Comparison of ENCODE assay signal across 12 cellular contexts in genomic region chr9:136012651-136013050, GRCh38. TPM values are rescaled to one million over a fixed set of nuclear protein-coding genes. Genes with fewer than 3 reads are reported as not detected.
A peak's percentile ranks its signal among the peaks of the same experiment; 100 is the strongest.
DNase-seq lines count a peak whose midpoint lies in the region; ATAC-seq and TF ChIP-seq lines count a peak whose summit lies in the region.
"Had no signal": no experiment of that assay in that cellular context is flagged by ENCODE, and none has a peak within 500 bp of the region (broad histone marks: within the 10 kb centered on the region; RNA-seq: fewer than 3 reads in every experiment).

No MANE protein-coding gene starts in this region.

- intact Hi-C loops in esophagus squamous epithelium (cut with DNase I): no loop called here
- intact Hi-C loops in mucosa of descending colon (cut with DNase I, micrococcal nuclease): no loop called here
- intact Hi-C loops in upper lobe of right lung (cut with DNase I): no loop called here

- TF ChIP-seq POLR2A in esophagus squamous epithelium (IDR thresholded peaks at IDR 0.05): no peak

- no peaks in the 10 kb centered on the region for H3K9me3 ChIP-seq in SK-N-SH
- no peaks in the 10 kb centered on the region for H3K9me3 ChIP-seq in esophagus squamous epithelium
- H3K9me3 ChIP-seq in mucosa of descending colon: no peaks in the 10 kb centered on the region
- H3K9me3 ChIP-seq in upper lobe of right lung: no peaks in the 10 kb centered on the region

- peaks cover 45% of the 10 kb centered on the region for H4K20me1 ChIP-seq in SK-N-SH (ENCODE audit: insufficient read depth)

- no peak overlapping the region for H3K4me2 ChIP-seq in SK-N-SH

- peaks cover 34% of the 10 kb centered on the region; the same call in 1 of the 2 replicates for H3K79me2 ChIP-seq in SK-N-SH (ENCODE audit: insufficient read depth)

- no peak for TF ChIP-seq CTCF in SK-N-SH (IDR thresholded peaks at IDR 0.05)
- no peak for TF ChIP-seq CTCF in esophagus squamous epithelium (IDR thresholded peaks at IDR 0.05)
- TF ChIP-seq CTCF in mucosa of descending colon (IDR thresholded peaks at IDR 0.05): no peak
- TF ChIP-seq CTCF in upper lobe of right lung (IDR thresholded peaks at IDR 0.05): no peak

- POLR2A ChIA-PET in SK-N-SH (lab: Yijun Ruan, JAX): no interaction called here

- H3K4me1 ChIP-seq in SK-N-SH (ENCODE audit: control insufficient read depth in 1 of 2, insufficient read depth in 2 of 2, low read depth in 1 of 2, low read length in 1 of 2) (peaks cover 9 to 16% of the 10 kb centered on the region in 2 experiments; a peak in 2 of 4 replicates), esophagus squamous epithelium (peaks cover 0 to 72% (median 23%) of the 10 kb centered on the region in 3 donors), mucosa of descending colon (ENCODE audit: low read depth) (peaks cover 3% of the 10 kb centered on the region), upper lobe of right lung (peaks cover 28% of the 10 kb centered on the region)

- no peak for TF ChIP-seq RAD21 in SK-N-SH (IDR thresholded peaks at IDR 0.05; ENCODE audit: low read length)

- peaks cover 3 to 11% of the 10 kb centered on the region in 2 experiments for H3K36me3 ChIP-seq in SK-N-SH (replicated peaks in 1 of 2; ENCODE audit: control insufficient read depth in 1 of 2, insufficient read depth in 2 of 2, low read length in 1 of 2)
- H3K36me3 ChIP-seq in esophagus squamous epithelium: peaks cover 0 to 79% (median 9%) of the 10 kb centered on the region in 3 donors
- no peaks in the 10 kb centered on the region for H3K36me3 ChIP-seq in mucosa of descending colon (ENCODE audit: low read depth)
- H3K36me3 ChIP-seq in upper lobe of right lung: peaks cover 26% of the 10 kb centered on the region

- H3K27ac ChIP-seq in SK-N-SH (ENCODE audit: low read depth in 2 of 2, low read length in 1 of 2) (peak overlapping the region; percentile 13 to 89; a peak in 3 of 4 replicates), esophagus squamous epithelium (peak overlapping the region; percentile 47 to 81 (median 62)), upper lobe of right lung (peak overlapping the region; percentile 75)
- H3K27ac ChIP-seq: 22Rv1 had no signal

- no peaks in the 10 kb centered on the region for H3K9me2 ChIP-seq in SK-N-SH

- no peak overlapping the region for H3K9ac ChIP-seq in SK-N-SH

- no peak for TF ChIP-seq EP300 in SK-N-SH (IDR thresholded peaks at IDR 0.05; ENCODE audit: borderline replicate concordance in 1 of 2, low read depth in 1 of 2, low read length in 1 of 2)

- H3K4me3 ChIP-seq in SK-N-SH (ENCODE audit: low read depth in 2 of 2, low read length in 1 of 2): no peak overlapping the region
- H3K4me3 ChIP-seq in esophagus squamous epithelium: peak overlapping the region in 2 of 4 donors; percentile 11 to 43
- H3K4me3 ChIP-seq in mucosa of descending colon: no peak overlapping the region
- no peak overlapping the region for H3K4me3 ChIP-seq in upper lobe of right lung

- CTCF ChIA-PET in SK-N-SH (lab: Yijun Ruan, JAX): no interaction called here

- no peak overlapping the region for H2AFZ ChIP-seq in SK-N-SH (ENCODE audit: low read depth)

- ATAC-seq in SK-N-SH treated with all-trans-retinoic acid at 6 μM for 48 hours (no peak), mucosa of descending colon (no peak), upper lobe of right lung (no peak), GM19328 (IDR thresholded peaks at IDR 0.05; ENCODE audit: unreplicated experiment) (no peak), GM18502 (IDR thresholded peaks at IDR 0.05; ENCODE audit: poor library complexity, unreplicated experiment) (no peak)

- DNase-seq in SK-N-SH: peak; percentile 67
- DNase-seq in esophagus squamous epithelium (lab: John Stamatoyannopoulos, UW): no peak
- DNase-seq in mucosa of descending colon: peak in 2 of 3 donors; percentile 38 to 51
- peak; percentile 60 for DNase-seq in upper lobe of right lung
- DNase-seq in T1000 (lab: John Stamatoyannopoulos, UW): no peak
- DNase-seq: activated T-cell treated with anti-CD3 and anti-CD28 coated beads for 4 hours, naive B cell, NCI-H1436 had no signal

- H3K27me3 ChIP-seq in SK-N-SH (ENCODE audit: insufficient read depth) (no peaks in the 10 kb centered on the region), esophagus squamous epithelium (no peaks in the 10 kb centered on the region), upper lobe of right lung (no peaks in the 10 kb centered on the region)

- WGBS in SK-N-SH (ENCODE audit: low lambda C conversion rate): 88% methylated on average over 18 of the region's 18 CpGs
- WGBS in esophagus squamous epithelium, 2 donors: 53 to 64% methylated on average over 10 to 15 of the region's 18 CpGs

- peaks cover 5% of the 10 kb centered on the region for H3F3A ChIP-seq in SK-N-SH (replicated peaks; ENCODE audit: insufficient read depth)

TF ChIP-seq in SK-N-SH, 30 proteins besides CTCF, POLR2A, EP300 and RAD21:
- no peak for TF ChIP-seq USF2 (IDR thresholded peaks at IDR 0.05; ENCODE audit: borderline replicate concordance, low read depth, low read length)
- TF ChIP-seq RCOR1 (IDR thresholded peaks at IDR 0.05; ENCODE audit: low read length): no peak
- TF ChIP-seq SIN3A (IDR thresholded peaks at IDR 0.05; ENCODE audit: borderline replicate concordance, low read depth, low read length): no peak
- no peak for TF ChIP-seq MXI1 (IDR thresholded peaks at IDR 0.05; ENCODE audit: low read depth, low read length)
- no peak for TF ChIP-seq GABPA (IDR thresholded peaks at IDR 0.05; ENCODE audit: low read depth)
- no peak for TF ChIP-seq SMC3 (IDR thresholded peaks at IDR 0.05; ENCODE audit: low read depth, low read length)
- TF ChIP-seq POLR2AphosphoS5 (IDR thresholded peaks at IDR 0.05; ENCODE audit: low read depth, low read length): no peak

TF ChIP-seq in SK-N-SH treated with all-trans-retinoic acid at 6 μM for 48 hours, 23 proteins besides CTCF, POLR2A, EP300 and RAD21:
- no peak for TF ChIP-seq POU6F1 (CRISPR knock-in tag; IDR thresholded peaks at IDR 0.05; ENCODE audit: borderline replicate concordance, low read depth)
- no peak for TF ChIP-seq ZNF565 (CRISPR knock-in tag; conservative IDR thresholded peaks at IDR 0.05; ENCODE audit: low read depth)
- TF ChIP-seq ESRRG (CRISPR knock-in tag; IDR thresholded peaks at IDR 0.05): no peak
- TF ChIP-seq CSDC2 (CRISPR knock-in tag; IDR thresholded peaks at IDR 0.05): no peak

RNA-seq across cellular contexts. Expression of gene UBAC1, which starts 51.5 kb away (rescaled TPM):
- polyA plus RNA-seq in SK-N-SH (2012; rRNA removed): 67.7 and 69.3 TPM in 2 replicates
- polyA plus RNA-seq in SK-N-SH (2012; cell fraction: cytosol; rRNA removed): 54.5 and 61.1 TPM in 2 replicates
- polyA plus RNA-seq in SK-N-SH (2012; cell fraction: nucleus; rRNA removed): 115 and 123 TPM in 2 replicates
- total RNA-seq in esophagus squamous epithelium: 10 to 100 TPM; 47.6 to 63.2 (median 54.3) TPM
- total RNA-seq in mucosa of descending colon: 10 to 100 TPM; 55.5 to 70.4 (median 64.0) TPM
- 30.1 TPM for total RNA-seq in upper lobe of right lung

Comparison
In these comparisons a context has a peak if more than half of its experiments do, and no peak if none do; other contexts are left out.
1. DNase-seq: peak in SK-N-SH (single experiment), mucosa of descending colon (2 of 3) and upper lobe of right lung (single experiment); none in esophagus squamous epithelium (single experiment) and T1000 (single experiment).
2. Peak in every context shown above with its lines, with median percentiles within 50 percentile points of each other: H3K27ac ChIP-seq.